ENCODE assay signal across 40 cellular contexts in the genomic region with DNA sequence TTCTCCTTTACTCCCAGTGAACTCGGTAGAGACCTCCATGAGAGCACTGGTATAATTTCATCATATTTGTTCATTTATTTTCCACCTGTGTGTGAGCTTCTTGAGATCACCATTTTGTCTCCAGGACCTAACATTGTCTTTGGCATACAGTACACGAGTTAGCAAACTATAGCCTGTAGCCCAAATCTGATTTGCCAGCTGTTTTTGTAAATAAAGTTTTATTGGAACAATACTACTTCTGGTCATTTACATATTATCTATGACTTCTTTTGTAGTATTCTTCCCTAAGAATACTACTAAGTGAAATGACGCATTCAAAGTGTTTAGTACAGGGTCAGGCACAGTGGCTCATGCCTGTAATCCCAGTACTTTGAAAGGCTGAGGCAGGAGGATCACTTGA.
"Had no signal": no experiment of that assay in that cellular context is flagged by ENCODE, and none has a peak within 500 bp of the region (broad histone marks: within the 10 kb centered on the region; RNA-seq: fewer than 3 reads in every experiment).

No MANE protein-coding gene starts in this region.

- H3K36me3 ChIP-seq: adrenal gland, ascending aorta, brain microvascular endothelial cell, breast epithelium, cardiac muscle cell had no signal

- H3K27ac Mint-ChIP-seq: activated naive CD4-positive, alpha-beta T cell treated with anti-CD3 and anti-CD28 coated beads for 36 hours; activated naive CD4-positive, alpha-beta T cell treated with anti-CD3 and anti-CD28 coated beads, Interleukin-2, amount 10 ng/mL, durations not matched to agents 7 days and 5 days; activated naive CD4-positive, alpha-beta T cell treated with anti-CD3 and anti-CD28 coated beads, Interleukin-2, amount 50 U/mL, for 24 hours; activated naive CD4-positive, alpha-beta T cell treated with anti-CD3 and anti-CD28 coated beads, Interleukin-2, amount 50 U/mL, for 72 hours; activated naive CD8-positive, alpha-beta T cell; activated naive CD8-positive, alpha-beta T cell treated with anti-CD3 and anti-CD28 coated beads for 36 hours; activated naive CD8-positive, alpha-beta T cell treated with anti-CD3 and anti-CD28 coated beads, Interleukin-2, amount 10 ng/mL, durations not matched to agents 7 days and 5 days; activated naive CD8-positive, alpha-beta T cell treated with anti-CD3 and anti-CD28 coated beads, Interleukin-2, amount 50 U/mL, for 24 hours; activated T-cell treated with anti-CD3 and anti-CD28 coated beads, Interleukin-2, amount 50 U/mL, for 24 hours; activated T-cell treated with anti-CD3 and anti-CD28 coated beads, Interleukin-2, amount 50 U/mL, for 72 hours; activated T-helper 1 cell treated with anti-CD3 and anti-CD28 coated beads, Interleukin-12 subunit alpha, Interleukin-12 subunit beta, Interleukin-2, Interleukin-4 antibody, amounts not matched to agents 30 ng/mL and 10 ng/mL and 1 ng/mL, durations not matched to agents 14 hours and 24 hours and 36 hours; activated T-helper 17 cell treated with anti-CD3 and anti-CD28 coated beads, Interleukin-2, amount 50 U/mL, for 72 hours; activated T-helper 2 cell treated with anti-CD3 and anti-CD28 coated beads, Interferon-gamma antibody, Interleukin-2, Interleukin-4, amounts not matched to agents 10 μg/mL and 5 μg/mL and 100 μg/mL, durations not matched to agents 14 hours and 24 hours and 36 hours; brain had no signal

- DNase-seq: activated effector memory CD4-positive, alpha-beta T cell treated with anti-CD3 and anti-CD28 coated beads, Interleukin-2, amount 50 U/mL, for 16 hours; activated effector memory CD4-positive, alpha-beta T cell treated with Interleukin-2 at 50 U/mL for 16 hours; activated gamma-delta T cell; activated gamma-delta T cell treated with Interleukin-2 at 50 U/mL for 16 hours; activated naive CD4-positive, alpha-beta T cell; activated naive CD4-positive, alpha-beta T cell treated with anti-CD3 and anti-CD28 coated beads for 36 hours; activated naive CD4-positive, alpha-beta T cell treated with anti-CD3 and anti-CD28 coated beads, Interleukin-2, amount 10 ng/mL, durations not matched to agents 7 days and 5 days; activated naive CD4-positive, alpha-beta T cell treated with anti-CD3 and anti-CD28 coated beads, Interleukin-2, amount 50 U/mL, for 16 hours; activated naive CD4-positive, alpha-beta T cell treated with Interleukin-2 at 50 U/mL for 16 hours; activated naive CD8-positive, alpha-beta T cell treated with anti-CD3 and anti-CD28 coated beads for 36 hours; activated naive CD8-positive, alpha-beta T cell treated with anti-CD3 and anti-CD28 coated beads, Interleukin-2, amount 10 ng/mL, durations not matched to agents 7 days and 5 days; activated naive CD8-positive, alpha-beta T cell treated with anti-CD3 and anti-CD28 coated beads, Interleukin-2, amount 50 U/mL, for 24 hours; activated T-cell treated with anti-CD3 and anti-CD28 coated beads, Interleukin-2, amount 50 U/mL, for 1 hour; activated T-cell treated with anti-CD3 and anti-CD28 coated beads, Interleukin-2, amount 50 U/mL, for 24 hours; activated T-cell treated with anti-CD3 and anti-CD28 coated beads, Interleukin-2, amount 50 U/mL, for 4 hours; activated T-cell treated with anti-CD3 and anti-CD28 coated beads, Interleukin-2, amount 50 U/mL, for 48 hours; activated T-cell treated with anti-CD3 and anti-CD28 coated beads, Interleukin-2, amount 50 U/mL, for 72 hours; adrenal gland; amniotic stem cell; amygdala; anterior cingulate cortex; aorta; body of pancreas; brain microvascular endothelial cell; caudate nucleus; central memory CD4-positive, alpha-beta T cell; cerebellar nuclear complex had no signal

- H3K4me3 Mint-ChIP-seq: activated naive CD4-positive, alpha-beta T cell treated with anti-CD3 and anti-CD28 coated beads for 36 hours; activated naive CD4-positive, alpha-beta T cell treated with anti-CD3 and anti-CD28 coated beads, Interleukin-2, amount 10 ng/mL, durations not matched to agents 7 days and 5 days; activated naive CD4-positive, alpha-beta T cell treated with anti-CD3 and anti-CD28 coated beads, Interleukin-2, amount 50 U/mL, for 24 hours; activated naive CD8-positive, alpha-beta T cell; activated naive CD8-positive, alpha-beta T cell treated with anti-CD3 and anti-CD28 coated beads for 36 hours; activated naive CD8-positive, alpha-beta T cell treated with anti-CD3 and anti-CD28 coated beads, Interleukin-2, amount 10 ng/mL, durations not matched to agents 7 days and 5 days; activated naive CD8-positive, alpha-beta T cell treated with anti-CD3 and anti-CD28 coated beads, Interleukin-2, amount 50 U/mL, for 24 hours; activated T-cell treated with anti-CD3 and anti-CD28 coated beads, Interleukin-2, amount 50 U/mL, for 24 hours; activated T-cell treated with anti-CD3 and anti-CD28 coated beads, Interleukin-2, amount 50 U/mL, for 4 hours; activated T-cell treated with anti-CD3 and anti-CD28 coated beads, Interleukin-2, amount 50 U/mL, for 72 hours; activated T-helper 1 cell treated with anti-CD3 and anti-CD28 coated beads, Interleukin-12 subunit alpha, Interleukin-12 subunit beta, Interleukin-2, Interleukin-4 antibody, amounts not matched to agents 30 ng/mL and 10 ng/mL and 1 ng/mL, durations not matched to agents 14 hours and 24 hours and 36 hours; activated T-helper 17 cell treated with anti-CD3 and anti-CD28 coated beads, Interleukin-2, amount 50 U/mL, for 72 hours; brain; central memory CD8-positive, alpha-beta T cell had no signal

- H3K27ac ChIP-seq: adrenal gland, ascending aorta, body of pancreas, brain microvascular endothelial cell, breast epithelium, cardiac muscle cell had no signal

- H3K4me1 Mint-ChIP-seq: activated naive CD4-positive, alpha-beta T cell treated with anti-CD3 and anti-CD28 coated beads, Interleukin-2, amount 10 ng/mL, durations not matched to agents 7 days and 5 days; activated naive CD4-positive, alpha-beta T cell treated with anti-CD3 and anti-CD28 coated beads, Interleukin-2, amount 50 U/mL, for 24 hours; activated naive CD8-positive, alpha-beta T cell treated with anti-CD3 and anti-CD28 coated beads, Interleukin-2, amount 10 ng/mL, durations not matched to agents 7 days and 5 days; activated naive CD8-positive, alpha-beta T cell treated with anti-CD3 and anti-CD28 coated beads, Interleukin-2, amount 50 U/mL, for 24 hours; activated T-helper 17 cell treated with anti-CD3 and anti-CD28 coated beads, Interleukin-2, amount 50 U/mL, for 72 hours; brain; central memory CD8-positive, alpha-beta T cell had no signal

- H3K27me3 ChIP-seq: adrenal gland, ascending aorta, body of pancreas, brain microvascular endothelial cell, breast epithelium, cardiac muscle cell had no signal

- ATAC-seq: activated naive CD4-positive, alpha-beta T cell treated with anti-CD3 and anti-CD28 coated beads, Interleukin-2, amount 50 U/mL, for 72 hours; activated naive CD8-positive, alpha-beta T cell treated with anti-CD3 and anti-CD28 coated beads, Interleukin-2, amount 50 U/mL, for 24 hours; activated T-cell treated with anti-CD3 and anti-CD28 coated beads, Interleukin-2, amount 50 U/mL, for 4 hours; activated T-cell treated with anti-CD3 and anti-CD28 coated beads, Interleukin-2, amount 50 U/mL, for 72 hours; activated T-helper 17 cell treated with anti-CD3 and anti-CD28 coated beads, Interleukin-2, amount 50 U/mL, for 72 hours; body of pancreas had no signal

- H3K4me1 ChIP-seq: adrenal gland, ascending aorta, body of pancreas, breast epithelium had no signal

- H3K9me3 ChIP-seq: adrenal gland, ascending aorta, body of pancreas, breast epithelium had no signal

- H3K36me3 Mint-ChIP-seq: activated naive CD4-positive, alpha-beta T cell treated with anti-CD3 and anti-CD28 coated beads, Interleukin-2, amount 10 ng/mL, durations not matched to agents 7 days and 5 days; activated naive CD4-positive, alpha-beta T cell treated with anti-CD3 and anti-CD28 coated beads, Interleukin-2, amount 50 U/mL, for 24 hours; activated naive CD4-positive, alpha-beta T cell treated with anti-CD3 and anti-CD28 coated beads, Interleukin-2, amount 50 U/mL, for 72 hours; activated naive CD8-positive, alpha-beta T cell; activated naive CD8-positive, alpha-beta T cell treated with anti-CD3 and anti-CD28 coated beads for 36 hours; activated naive CD8-positive, alpha-beta T cell treated with anti-CD3 and anti-CD28 coated beads, Interleukin-2, amount 10 ng/mL, durations not matched to agents 7 days and 5 days; brain had no signal

- H3K4me3 ChIP-seq: adrenal gland, ascending aorta, body of pancreas, breast epithelium, cardiac muscle cell had no signal

- FAIRE-seq: astrocyte, bronchial epithelial cell had no signal

- H3K27me3 Mint-ChIP-seq: activated naive CD4-positive, alpha-beta T cell treated with anti-CD3 and anti-CD28 coated beads, Interleukin-2, amount 10 ng/mL, durations not matched to agents 7 days and 5 days; activated naive CD4-positive, alpha-beta T cell treated with anti-CD3 and anti-CD28 coated beads, Interleukin-2, amount 50 U/mL, for 24 hours; activated naive CD8-positive, alpha-beta T cell; activated naive CD8-positive, alpha-beta T cell treated with anti-CD3 and anti-CD28 coated beads, Interleukin-2, amount 10 ng/mL, durations not matched to agents 7 days and 5 days; activated naive CD8-positive, alpha-beta T cell treated with anti-CD3 and anti-CD28 coated beads, Interleukin-2, amount 50 U/mL, for 24 hours; activated T-cell treated with anti-CD3 and anti-CD28 coated beads, Interleukin-2, amount 50 U/mL, for 24 hours; central memory CD8-positive, alpha-beta T cell had no signal

- H3K9me3 Mint-ChIP-seq: activated naive CD4-positive, alpha-beta T cell treated with anti-CD3 and anti-CD28 coated beads for 36 hours; activated naive CD4-positive, alpha-beta T cell treated with anti-CD3 and anti-CD28 coated beads, Interleukin-2, amount 10 ng/mL, durations not matched to agents 7 days and 5 days; activated naive CD4-positive, alpha-beta T cell treated with anti-CD3 and anti-CD28 coated beads, Interleukin-2, amount 50 U/mL, for 24 hours; activated naive CD8-positive, alpha-beta T cell treated with anti-CD3 and anti-CD28 coated beads for 36 hours; activated T-cell treated with anti-CD3 and anti-CD28 coated beads, Interleukin-2, amount 50 U/mL, for 24 hours; activated T-cell treated with anti-CD3 and anti-CD28 coated beads, Interleukin-2, amount 50 U/mL, for 4 hours; activated T-helper 1 cell treated with anti-CD3 and anti-CD28 coated beads, Interleukin-12 subunit alpha, Interleukin-12 subunit beta, Interleukin-2, Interleukin-4 antibody, amounts not matched to agents 30 ng/mL and 10 ng/mL and 1 ng/mL, durations not matched to agents 14 hours and 24 hours and 36 hours; activated T-helper 17 cell treated with anti-CD3 and anti-CD28 coated beads, Interleukin-2, amount 50 U/mL, for 72 hours; central memory CD8-positive, alpha-beta T cell had no signal
